In the genomic region with DNA sequence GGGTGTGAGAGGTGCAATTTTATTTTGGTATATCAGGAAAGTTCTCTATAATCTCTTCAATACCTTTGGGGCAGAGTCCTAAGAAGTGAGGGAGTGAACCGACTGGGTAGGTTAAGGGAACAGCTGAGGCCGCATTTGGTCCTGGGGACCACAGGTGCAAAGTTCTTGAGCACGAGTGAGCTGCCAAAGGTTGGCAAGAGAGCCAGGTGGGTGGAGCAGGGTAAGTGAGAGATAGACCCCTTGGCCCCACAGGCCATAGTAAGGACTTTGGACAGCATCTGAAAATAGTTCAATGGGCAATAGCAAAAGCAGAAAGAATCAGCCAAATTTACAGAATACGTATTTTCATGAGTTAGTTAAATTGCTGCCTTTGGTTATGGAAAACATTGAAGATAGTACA, we compare ENCODE assay signal across 21 cellular contexts.
"Had no signal": no experiment of that assay in that cellular context is flagged by ENCODE, and none has a peak within 500 bp of the region (broad histone marks: within the 10 kb centered on the region; RNA-seq: fewer than 3 reads in every experiment).

No MANE protein-coding gene starts in this region.

- H3K27ac ChIP-seq: coronary artery, dorsolateral prefrontal cortex, esophagus muscularis mucosa, foreskin keratinocyte, gastroesophageal sphincter, heart right ventricle, left ventricle myocardium inferior, lower lobe of right lung had no signal

- FAIRE-seq: colon, endothelial cell of umbilical vein, frontal cortex, islet of Langerhans, keratinocyte had no signal

- H3K36me3 ChIP-seq: esophagus muscularis mucosa, gastroesophageal sphincter, heart right ventricle, left ventricle myocardium inferior, lower lobe of right lung had no signal

- ATAC-seq: foreskin keratinocyte, gastroesophageal sphincter, heart right ventricle, left cardiac atrium, lower lobe of right lung, mucosa of descending colon had no signal

- H3K4me1 ChIP-seq: esophagus muscularis mucosa, foreskin keratinocyte, gastroesophageal sphincter, left ventricle myocardium inferior, lower lobe of right lung had no signal

- H3K9me3 ChIP-seq: lower lobe of right lung, mucosa of descending colon had no signal

- H3K4me3 ChIP-seq: coronary artery, dorsolateral prefrontal cortex, esophagus muscularis mucosa, gastroesophageal sphincter, heart right ventricle, left ventricle myocardium inferior, lower lobe of right lung, mucosa of descending colon had no signal

- DNase-seq: dermis blood vessel endothelial cell; dorsolateral prefrontal cortex; effector CD4-positive, alpha-beta T cell; effector memory CD4-positive, alpha-beta T cell; foreskin keratinocyte; heart right ventricle; hippocampal formation; left cardiac atrium; left ventricle myocardium inferior; lower lobe of right lung; mesenchymal stem cell; mucosa of descending colon; naive B cell had no signal

- H3K27me3 ChIP-seq: esophagus muscularis mucosa, foreskin keratinocyte, gastroesophageal sphincter, heart right ventricle had no signal
